ENCODE assay signal across 8 cellular contexts in genomic region chr18:22563098-22563707, GRCh38.
DNase-seq lines count a peak whose midpoint lies in the region; ATAC-seq and TF ChIP-seq lines count a peak whose summit lies in the region.

No MANE protein-coding gene starts in this region.

- no peaks in the 10 kb centered on the region for H3K36me3 ChIP-seq in CD8-positive, alpha-beta T cell (ENCODE audit: insufficient read depth, low read length)
- no peaks in the 10 kb centered on the region for H3K36me3 ChIP-seq in OCI-LY3 (replicated peaks; ENCODE audit: low read depth, low read length)
- no peaks in the 10 kb centered on the region for H3K36me3 ChIP-seq in colonic mucosa
- no peaks in the 10 kb centered on the region for H3K36me3 ChIP-seq in left lung
- H3K36me3 ChIP-seq in upper lobe of left lung = no peaks in the 10 kb centered on the region

- H3K36me3 Mint-ChIP-seq in CD8-positive, alpha-beta T cell = no peaks in the 10 kb centered on the region

- TF ChIP-seq CTCF in CD8-positive, alpha-beta T cell (IDR thresholded peaks at IDR 0.05) = peak; percentile 44
- TF ChIP-seq CTCF in OCI-LY3 (IDR thresholded peaks at IDR 0.05; ENCODE audit: low read depth, low read length) (peak; percentile 82), colonic mucosa (IDR thresholded peaks at IDR 0.05) (peak; percentile 61), left lung (IDR thresholded peaks at IDR 0.05) (peak; percentile 59 to 64), upper lobe of left lung (IDR thresholded peaks at IDR 0.05) (peak; percentile 60 to 87 (median 82))

- DNase-seq in CD8-positive, alpha-beta T cell = peak in 2 of 7 experiments; percentile 14 to 19
- peak; percentile 55 for DNase-seq in colonic mucosa
- no peak for DNase-seq in left lung
- peak in 1 of 2 donors; percentile 43 for DNase-seq in upper lobe of left lung

- H3K9me3 ChIP-seq in CD8-positive, alpha-beta T cell (ENCODE audit: low read length) = no peaks in the 10 kb centered on the region
- H3K9me3 ChIP-seq in OCI-LY3 (ENCODE audit: insufficient read depth, low read length) = no peaks in the 10 kb centered on the region
- H3K9me3 ChIP-seq in colonic mucosa = no peaks in the 10 kb centered on the region
- no peaks in the 10 kb centered on the region for H3K9me3 ChIP-seq in left lung
- no peaks in the 10 kb centered on the region for H3K9me3 ChIP-seq in upper lobe of left lung

- H3K4me3 ChIP-seq in CD8-positive, alpha-beta T cell (ENCODE audit: low read depth, low read length) = no peak overlapping the region
- H3K4me3 ChIP-seq in OCI-LY3 (ENCODE audit: low read length) = peak overlapping the region; percentile 54
- no peak overlapping the region for H3K4me3 ChIP-seq in colonic mucosa
- H3K4me3 ChIP-seq in left lung = no peak overlapping the region
- no peak overlapping the region for H3K4me3 ChIP-seq in upper lobe of left lung

- H3K27me3 ChIP-seq in CD8-positive, alpha-beta T cell (ENCODE audit: insufficient read depth, low read length) = peaks cover 7% of the 10 kb centered on the region
- no peaks in the 10 kb centered on the region for H3K27me3 ChIP-seq in OCI-LY3 (ENCODE audit: low read depth, low read length)
- no peaks in the 10 kb centered on the region for H3K27me3 ChIP-seq in colonic mucosa
- peaks cover 0 to 38% of the 10 kb centered on the region in 2 donors for H3K27me3 ChIP-seq in left lung
- H3K27me3 ChIP-seq in upper lobe of left lung = no peaks in the 10 kb centered on the region

- H3K79me2 ChIP-seq in OCI-LY3 (ENCODE audit: low read length) = no peaks in the 10 kb centered on the region

- H3K9ac ChIP-seq in OCI-LY3 (ENCODE audit: low read length) (no peak overlapping the region), colonic mucosa (ENCODE audit: low read depth in 2 of 2, low read length in 2 of 2) (no peak overlapping the region)

- TF ChIP-seq POLR2A in upper lobe of left lung (IDR thresholded peaks at IDR 0.05) = no peak

- ATAC-seq in CD8-positive, alpha-beta T cell = peak; percentile 78
- peak; percentile 89 for ATAC-seq in GM18907 (IDR thresholded peaks at IDR 0.05; ENCODE audit: unreplicated experiment)
- ATAC-seq in HG03565 (IDR thresholded peaks at IDR 0.05; ENCODE audit: unreplicated experiment) = peak; percentile 80
- ATAC-seq in left lung = peak; percentile 84
- ATAC-seq in upper lobe of left lung (ENCODE audit: low FRiP score in 2 of 2) = peak; percentile 84 to 89
- no peak for ATAC-seq in GM19324 (IDR thresholded peaks at IDR 0.05; ENCODE audit: low FRiP score, unreplicated experiment)

- TF ChIP-seq EP300 in upper lobe of left lung (IDR thresholded peaks at IDR 0.05) = no peak

- peaks cover 45% of the 10 kb centered on the region for H3K27me3 Mint-ChIP-seq in CD8-positive, alpha-beta T cell (ENCODE audit: low read depth)

- peaks cover 8% of the 10 kb centered on the region for H3K4me1 Mint-ChIP-seq in CD8-positive, alpha-beta T cell (ENCODE audit: low read depth)

- POLR2A ChIA-PET in CD8-positive, alpha-beta T cell (lab: Charles Lee) = no interaction called here

- H3K9me3 Mint-ChIP-seq in CD8-positive, alpha-beta T cell = no peaks in the 10 kb centered on the region

- no peak overlapping the region for H3K27ac Mint-ChIP-seq in CD8-positive, alpha-beta T cell

- H3K27ac ChIP-seq in CD8-positive, alpha-beta T cell (ENCODE audit: low read depth, low read length) = no peak overlapping the region
- no peak overlapping the region for H3K27ac ChIP-seq in OCI-LY3 (ENCODE audit: low read length)
- H3K27ac ChIP-seq in colonic mucosa = no peak overlapping the region
- H3K27ac ChIP-seq in left lung = peak overlapping the region in 1 of 2 donors; percentile 8
- peak overlapping the region in 2 of 4 donors; percentile 33 to 69 for H3K27ac ChIP-seq in upper lobe of left lung

- H2AFZ ChIP-seq in OCI-LY3 (ENCODE audit: low read depth, low read length) = no peak overlapping the region

- no peak overlapping the region for H3K4me3 Mint-ChIP-seq in CD8-positive, alpha-beta T cell

- WGBS in upper lobe of left lung, 2 donors = 6 to 7% methylated on average over 6 of the region's 6 CpGs

- no peaks in the 10 kb centered on the region for H4K20me1 ChIP-seq in OCI-LY3 (ENCODE audit: insufficient read depth, low read length)

- intact Hi-C loops in CD8-positive, alpha-beta T cell (cut with DNase I, micrococcal nuclease) = loop anchor here (1.0 to 2.0 kb wide), 4 partner anchors 325 to 666 kb away; no protein-coding TSS in a partner anchor
- intact Hi-C loops in colonic mucosa (cut with DNase I) = loop anchor here (5.0 to 10.0 kb wide), 6 partner anchors 208 to 646 kb away; no protein-coding TSS in a partner anchor
- intact Hi-C loops in left lung (cut with DNase I) = loop anchor here in 1 of 2 donors (10.0 kb wide), 1 partner anchor 388 kb away; no protein-coding TSS in a partner anchor

- H3K4me1 ChIP-seq in CD8-positive, alpha-beta T cell (ENCODE audit: insufficient read depth, low read length) = peaks cover 10% of the 10 kb centered on the region
- H3K4me1 ChIP-seq in OCI-LY3 (ENCODE audit: low read length) (peaks cover 4% of the 10 kb centered on the region; the same call in 1 of the 2 replicates), colonic mucosa (no peaks in the 10 kb centered on the region), left lung (peaks cover 7 to 19% of the 10 kb centered on the region in 2 donors), upper lobe of left lung (peaks cover 0 to 27% (median 18%) of the 10 kb centered on the region in 4 donors)

- CTCF ChIA-PET in CD8-positive, alpha-beta T cell (lab: Charles Lee) = interaction anchor here (0.5 to 2.8 kb wide), 7 partner anchors 11 to 607 kb away, joined by 3 to 24 read pairs (median 3); no protein-coding TSS in a partner anchor

- H3K4me2 ChIP-seq in OCI-LY3 (ENCODE audit: low read length) = peak overlapping the region; percentile 49
